ENCODE assay signal across 15 cellular contexts in genomic region chr3:194787072-194787471, GRCh38.
DNase-seq lines count a peak whose midpoint lies in the region; TF ChIP-seq lines count a peak whose summit lies in the region.
"Had no signal": no experiment of that assay in that cellular context is flagged by ENCODE, and none has a peak within 500 bp of the region (broad histone marks: within the 10 kb centered on the region; RNA-seq: fewer than 3 reads in every experiment).

No MANE protein-coding gene starts in this region.

- H3K27me3 Mint-ChIP-seq in H9 (ENCODE audit: low read depth): no peaks in the 10 kb centered on the region
- no peaks in the 10 kb centered on the region for H3K27me3 Mint-ChIP-seq in neural crest cell (ENCODE audit: low read depth)
- H3K27me3 Mint-ChIP-seq in type B pancreatic cell: peaks cover 5% of the 10 kb centered on the region

- no peaks in the 10 kb centered on the region for H3K79me2 ChIP-seq in H9 (ENCODE audit: insufficient read depth, low read length)

- no peak overlapping the region for H4K8ac ChIP-seq in H9 (replicated peaks; ENCODE audit: insufficient read length, low read depth, low read length)

- H3K14ac ChIP-seq in H9 (ENCODE audit: insufficient read depth, low read length): no peak overlapping the region

- no peak overlapping the region for H4K5ac ChIP-seq in H9 (ENCODE audit: insufficient read length, low read depth, low read length)

- no peak overlapping the region for H3T11ph ChIP-seq in H9 (ENCODE audit: low read length)

- no peak overlapping the region for H3K56ac ChIP-seq in H9 (ENCODE audit: insufficient read length, low read depth, low read length)

- no peak overlapping the region for H3K27ac Mint-ChIP-seq in H9
- peak overlapping the region; percentile 94 for H3K27ac Mint-ChIP-seq in neural crest cell (ENCODE audit: unreplicated experiment)
- H3K27ac Mint-ChIP-seq in type B pancreatic cell: no peak overlapping the region
- H3K27ac Mint-ChIP-seq: B cell; CD8-positive, alpha-beta T cell had no signal

- H3K9me3 Mint-ChIP-seq in H9 (no peaks in the 10 kb centered on the region), neural crest cell (no peaks in the 10 kb centered on the region), type B pancreatic cell (no peaks in the 10 kb centered on the region)
- H3K9me3 Mint-ChIP-seq: CD8-positive, alpha-beta T cell had no signal

- H3K4me2 ChIP-seq in H9 (ENCODE audit: insufficient read depth, insufficient read length, low read length): no peak overlapping the region
- H3K4me2 ChIP-seq: BLaER1 treated with 17β-estradiol and CSF1 and Interleukin-3, amounts not matched to agents 10 nM and 100 nM had no signal

- H3K4ac ChIP-seq in H9 (ENCODE audit: low read depth, low read length): no peak overlapping the region

- no peak overlapping the region for H2BK12ac ChIP-seq in H9 (ENCODE audit: insufficient read length, low read depth, low read length)

- H3K4me1 ChIP-seq in H9 (ENCODE audit: insufficient read depth, low read length) (no peaks in the 10 kb centered on the region), esophagus muscularis mucosa (peaks cover 0 to 13% (median 6%) of the 10 kb centered on the region in 4 donors)
- H3K4me1 ChIP-seq: HAP-1 had no signal

- no peak overlapping the region for H2BK20ac ChIP-seq in H9 (ENCODE audit: low read depth, low read length, poor library complexity, severe bottlenecking)

- no peaks in the 10 kb centered on the region for H3K27me3 ChIP-seq in H9 (ENCODE audit: insufficient read depth, low read length)
- H3K27me3 ChIP-seq in esophagus muscularis mucosa: no peaks in the 10 kb centered on the region
- H3K27me3 ChIP-seq: BLaER1 treated with 17β-estradiol and CSF1 and Interleukin-3, amounts not matched to agents 10 nM and 100 nM had no signal

- H3K4me1 Mint-ChIP-seq in H9 (peaks cover 4 to 5% of the 10 kb centered on the region in 2 experiments; a peak in 2 of 4 replicates), neural crest cell (no peaks in the 10 kb centered on the region), type B pancreatic cell (ENCODE audit: unreplicated experiment) (peaks cover 21% of the 10 kb centered on the region)

- H3K4me3 ChIP-seq in coronary artery (no peak overlapping the region), esophagus muscularis mucosa (no peak overlapping the region)
- H3K4me3 ChIP-seq: BLaER1 treated with 17β-estradiol and CSF1 and Interleukin-3, amounts not matched to agents 10 nM and 100 nM; HAP-1 had no signal

- TF ChIP-seq POLR2A in esophagus muscularis mucosa (IDR thresholded peaks at IDR 0.05; ENCODE audit: low read depth): no peak

- DNase-seq in H9 (no peak), coronary artery (ENCODE audit: low spot score) (peak; percentile 28), esophagus muscularis mucosa (ENCODE audit: extremely low spot score) (peak; percentile 87), neural crest cell (ENCODE audit: low read depth, low spot score) (no peak), epidermal melanocyte (ENCODE audit: insufficient read length, low spot score) (no peak), type B pancreatic cell (ENCODE audit: extremely low spot score, unreplicated experiment) (no peak)
- DNase-seq: Calu3; CD8-positive, alpha-beta T cell; DMS79 treated with DMSO at 0.1 percent for 48 hours; GF-D8; GOT3 had no signal

- no CpG with 5 or more reads among the region's 2 CpGs for WGBS in H9 (ENCODE audit: extremely low coverage, insufficient read length, low lambda C conversion rate)
- 100% methylated on average over 2 of the region's 2 CpGs for WGBS in esophagus muscularis mucosa

- intact Hi-C loops in esophagus muscularis mucosa (cut with DNase I): no loop called here

- no peak overlapping the region for H2AK5ac ChIP-seq in H9 (ENCODE audit: insufficient read length, low read length)

- H3K9ac ChIP-seq in H9 (ENCODE audit: extremely low read depth, insufficient read length, low read length): no peak overlapping the region
- H3K9ac ChIP-seq: BLaER1 treated with 17β-estradiol and CSF1 and Interleukin-3, amounts not matched to agents 10 nM and 100 nM had no signal

- H3K36me3 ChIP-seq in esophagus muscularis mucosa: no peaks in the 10 kb centered on the region
- H3K36me3 ChIP-seq: BLaER1 treated with 17β-estradiol and CSF1 and Interleukin-3, amounts not matched to agents 10 nM and 100 nM; HAP-1 had no signal

- H3K23me2 ChIP-seq in H9 (ENCODE audit: insufficient read length, low read depth, low read length, poor library complexity, severe bottlenecking): no peaks in the 10 kb centered on the region

- H3K4me3 Mint-ChIP-seq in H9 (no peak overlapping the region), neural crest cell (no peak overlapping the region), type B pancreatic cell (no peak overlapping the region)
- H3K4me3 Mint-ChIP-seq: B cell; CD8-positive, alpha-beta T cell had no signal

- TF ChIP-seq CTCF in H9 (conservative IDR thresholded peaks at IDR 0.05) (no peak), coronary artery (IDR thresholded peaks at IDR 0.05) (no peak), esophagus muscularis mucosa (IDR thresholded peaks at IDR 0.05) (no peak), neural crest cell (conservative IDR thresholded peaks at IDR 0.05) (no peak), type B pancreatic cell (conservative IDR thresholded peaks at IDR 0.05) (no peak)

- H3K9me3 ChIP-seq in H9 (ENCODE audit: control insufficient read depth, low read depth, low read length) (no peaks in the 10 kb centered on the region), esophagus muscularis mucosa (no peaks in the 10 kb centered on the region)
- H3K9me3 ChIP-seq: HAP-1 had no signal

- H3K36me3 Mint-ChIP-seq in H9 (ENCODE audit: insufficient read depth in 1 of 3, low read depth in 3 of 3): no peaks in the 10 kb centered on the region; a peak in 1 of 7 replicates
- H3K36me3 Mint-ChIP-seq in neural crest cell (ENCODE audit: low read depth): no peaks in the 10 kb centered on the region
- no peaks in the 10 kb centered on the region for H3K36me3 Mint-ChIP-seq in type B pancreatic cell
- H3K36me3 Mint-ChIP-seq: CD8-positive, alpha-beta T cell had no signal

- no peak overlapping the region for H3K23ac ChIP-seq in H9 (ENCODE audit: insufficient read length, low read depth, low read length)

- no peak overlapping the region for H2BK5ac ChIP-seq in H9 (ENCODE audit: insufficient read length, low read length)

- peak overlapping the region; percentile 31 for H3K18ac ChIP-seq in H9 (ENCODE audit: insufficient read length, low read depth, low read length)

- TF ChIP-seq EP300 in esophagus muscularis mucosa (IDR thresholded peaks at IDR 0.05): no peak

- H2BK15ac ChIP-seq in H9 (ENCODE audit: low read depth, low read length): no peak overlapping the region

- H3K79me1 ChIP-seq in H9 (ENCODE audit: insufficient read depth, low read depth, low read length, poor library complexity, severe bottlenecking): no peaks in the 10 kb centered on the region

- H3K27ac ChIP-seq in H9 (ENCODE audit: insufficient read length, low read depth, low read length) (no peak overlapping the region), coronary artery (no peak overlapping the region), esophagus muscularis mucosa (replicated peaks in 1 of 4) (no peak overlapping the region)
- H3K27ac ChIP-seq: BLaER1 treated with 17β-estradiol and CSF1 and Interleukin-3, amounts not matched to agents 10 nM and 100 nM; HL-60 had no signal

- no peak overlapping the region for H4K91ac ChIP-seq in H9 (ENCODE audit: insufficient read length, low read depth, low read length)

- no peak overlapping the region for H2BK120ac ChIP-seq in H9 (ENCODE audit: low read depth, low read length, poor library complexity, severe bottlenecking)

- no peak overlapping the region for H2AFZ ChIP-seq in H9 (ENCODE audit: low read length)

- H4K20me1 ChIP-seq in H9 (ENCODE audit: control insufficient read depth, insufficient read depth, insufficient read length): no peaks in the 10 kb centered on the region
- H4K20me1 ChIP-seq: BLaER1 treated with 17β-estradiol and CSF1 and Interleukin-3, amounts not matched to agents 10 nM and 100 nM had no signal

Comparison
In these comparisons a context has a peak if more than half of its experiments do, and no peak if none do; other contexts are left out.
1. DNase-seq: peak in coronary artery (single experiment) and esophagus muscularis mucosa (single experiment); none in H9 (single experiment), neural crest cell (single experiment), epidermal melanocyte (single experiment) and type B pancreatic cell (single experiment).